In genomic region chr18:839224-840079, GRCh38 we compare ENCODE assay signal across 1 cellular context.
TF ChIP-seq lines count a peak whose summit lies in the region.

No MANE protein-coding gene starts in this region.

TF ChIP-seq in HepG2, 621 proteins besides CTCF, POLR2A, EP300 and RAD21 (continued from another document):
- TF ChIP-seq PREB (CRISPR knock-in tag; IDR thresholded peaks at IDR 0.05) (no peak), MED1 (CRISPR knock-in tag; IDR thresholded peaks at IDR 0.05) (peak; percentile 21; the same call in 1 of the 2 replicates), PHF8 (CRISPR knock-in tag; IDR thresholded peaks at IDR 0.05) (peak; percentile 18; the same call in 1 of the 2 replicates), MYNN (CRISPR knock-in tag; IDR thresholded peaks at IDR 0.05; ENCODE audit: low read depth) (0 out of 2 replicates have a peak, but pooled peaks have one; percentile 15), ZNF747 (CRISPR knock-in tag; IDR thresholded peaks at IDR 0.05; ENCODE audit: borderline replicate concordance) (no peak), ASH2L (IDR thresholded peaks at IDR 0.05; ENCODE audit: insufficient read length, low read depth, low read length) (no peak), ZNF75D (CRISPR knock-in tag; IDR thresholded peaks at IDR 0.05; ENCODE audit: borderline replicate concordance) (no peak), ZNF143 (CRISPR knock-in tag; IDR thresholded peaks at IDR 0.05) (0 out of 2 replicates have a peak, but pooled peaks have one; percentile 19), ZSCAN9 (CRISPR knock-in tag; IDR thresholded peaks at IDR 0.05; ENCODE audit: borderline replicate concordance) (0 out of 2 replicates have a peak, but pooled peaks have one; percentile 42), ZKSCAN8 (CRISPR knock-in tag; IDR thresholded peaks at IDR 0.05; ENCODE audit: borderline replicate concordance) (no peak), TEAD2 (CRISPR knock-in tag; IDR thresholded peaks at IDR 0.05) (no peak), NR2F6 (IDR thresholded peaks at IDR 0.05) (0 out of 2 replicates have a peak, but pooled peaks have one; percentile 16), NR2F6 (CRISPR knock-in tag; IDR thresholded peaks at IDR 0.05) (no peak), RXRA (CRISPR knock-in tag; IDR thresholded peaks at IDR 0.05) (peak; percentile 21; the same call in 1 of the 2 replicates), SMC3 (IDR thresholded peaks at IDR 0.05; ENCODE audit: low read length) (peak; percentile 60), ZNF687 (CRISPR knock-in tag; IDR thresholded peaks at IDR 0.05) (peak; percentile 58), ZSCAN21 (CRISPR knock-in tag; IDR thresholded peaks at IDR 0.05; ENCODE audit: borderline replicate concordance) (no peak), GABPA (IDR thresholded peaks at IDR 0.05; ENCODE audit: low read depth, low read length) (no peak), GABPA (CRISPR knock-in tag; IDR thresholded peaks at IDR 0.05; ENCODE audit: low read depth) (no peak), RFX5 (IDR thresholded peaks at IDR 0.05; ENCODE audit: low read depth, low read length) (no peak)
- TF ChIP-seq, protein P1, sequence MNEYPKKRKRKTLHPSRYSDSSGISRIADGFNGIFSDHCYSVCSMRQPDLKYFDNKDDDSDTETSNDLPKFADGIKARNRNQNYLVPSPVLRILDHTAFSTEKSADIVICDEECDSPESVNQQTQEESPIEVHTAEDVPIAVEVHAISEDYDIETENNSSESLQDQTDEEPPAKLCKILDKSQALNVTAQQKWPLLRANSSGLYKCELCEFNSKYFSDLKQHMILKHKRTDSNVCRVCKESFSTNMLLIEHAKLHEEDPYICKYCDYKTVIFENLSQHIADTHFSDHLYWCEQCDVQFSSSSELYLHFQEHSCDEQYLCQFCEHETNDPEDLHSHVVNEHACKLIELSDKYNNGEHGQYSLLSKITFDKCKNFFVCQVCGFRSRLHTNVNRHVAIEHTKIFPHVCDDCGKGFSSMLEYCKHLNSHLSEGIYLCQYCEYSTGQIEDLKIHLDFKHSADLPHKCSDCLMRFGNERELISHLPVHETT (CRISPR knock-in tag; conservative IDR thresholded peaks at IDR 0.05): no peak
- TF ChIP-seq, protein P2, sequence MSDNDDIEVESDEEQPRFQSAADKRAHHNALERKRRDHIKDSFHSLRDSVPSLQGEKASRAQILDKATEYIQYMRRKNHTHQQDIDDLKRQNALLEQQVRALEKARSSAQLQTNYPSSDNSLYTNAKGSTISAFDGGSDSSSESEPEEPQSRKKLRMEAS (IDR thresholded peaks at IDR 0.05): peak; percentile 12; the same call in 1 of the 2 replicates
- TF ChIP-seq, protein P3, sequence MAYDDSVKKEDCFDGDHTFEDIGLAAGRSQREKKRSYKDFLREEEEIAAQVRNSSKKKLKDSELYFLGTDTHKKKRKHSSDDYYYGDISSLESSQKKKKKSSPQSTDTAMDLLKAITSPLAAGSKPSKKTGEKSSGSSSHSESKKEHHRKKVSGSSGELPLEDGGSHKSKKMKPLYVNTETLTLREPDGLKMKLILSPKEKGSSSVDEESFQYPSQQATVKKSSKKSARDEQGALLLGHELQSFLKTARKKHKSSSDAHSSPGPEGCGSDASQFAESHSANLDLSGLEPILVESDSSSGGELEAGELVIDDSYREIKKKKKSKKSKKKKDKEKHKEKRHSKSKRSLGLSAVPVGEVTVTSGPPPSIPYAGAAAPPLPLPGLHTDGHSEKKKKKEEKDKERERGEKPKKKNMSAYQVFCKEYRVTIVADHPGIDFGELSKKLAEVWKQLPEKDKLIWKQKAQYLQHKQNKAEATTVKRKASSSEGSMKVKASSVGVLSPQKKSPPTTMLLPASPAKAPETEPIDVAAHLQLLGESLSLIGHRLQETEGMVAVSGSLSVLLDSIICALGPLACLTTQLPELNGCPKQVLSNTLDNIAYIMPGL (CRISPR knock-in tag; IDR thresholded peaks at IDR 0.05; ENCODE audit: borderline replicate concordance in 1 of 2, low read depth in 1 of 2): peak; percentile 50 to 53; a peak in 2 of 4 replicates
